9 cellular contexts compared by ENCODE assay signal in the genomic region with DNA sequence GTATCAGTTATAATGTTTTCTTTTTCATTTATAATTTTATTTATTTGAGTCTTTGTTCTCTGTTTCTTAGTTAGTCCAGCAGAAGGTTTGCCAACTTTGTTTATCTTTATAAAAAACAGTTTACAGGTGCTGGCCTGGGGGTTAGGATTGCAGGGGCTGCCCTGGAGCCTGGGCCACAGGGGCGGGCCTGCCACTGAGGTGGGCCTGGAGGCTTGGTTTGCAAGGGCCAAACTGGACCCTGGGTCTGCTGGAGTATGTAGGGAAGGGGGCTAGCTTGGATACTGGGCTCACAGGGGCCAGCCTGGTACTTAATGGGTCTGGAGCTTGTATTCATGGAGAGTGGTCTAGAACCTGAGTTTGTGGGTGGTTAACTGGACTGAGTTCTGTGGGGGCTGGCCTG.
"Had no signal": no experiment of that assay in that cellular context is flagged by ENCODE, and none has a peak within 500 bp of the region (broad histone marks: within the 10 kb centered on the region; RNA-seq: fewer than 3 reads in every experiment).

No MANE protein-coding gene starts in this region.

- H3K4me2 ChIP-seq: GM23338 had no signal

- H3K9me3 ChIP-seq: HAP-1 had no signal

- ATAC-seq: GM23338, HCT116 had no signal

- H3K27ac ChIP-seq: GM23248 had no signal

- H3K9ac ChIP-seq: GM23248 had no signal

- H3K36me3 ChIP-seq: HAP-1 had no signal

- DNase-seq: GM23248, GOT3, H7, H9, HCEC 1CT, HFFc6 had no signal

- H2AFZ ChIP-seq: GM23248, GM23338 had no signal

- H3K4me3 ChIP-seq: GM23248, GM23338, HAP-1 had no signal

- H3K4me1 ChIP-seq: HAP-1 had no signal
